ENCODE assay signal across 20 cellular contexts in the genomic region with DNA sequence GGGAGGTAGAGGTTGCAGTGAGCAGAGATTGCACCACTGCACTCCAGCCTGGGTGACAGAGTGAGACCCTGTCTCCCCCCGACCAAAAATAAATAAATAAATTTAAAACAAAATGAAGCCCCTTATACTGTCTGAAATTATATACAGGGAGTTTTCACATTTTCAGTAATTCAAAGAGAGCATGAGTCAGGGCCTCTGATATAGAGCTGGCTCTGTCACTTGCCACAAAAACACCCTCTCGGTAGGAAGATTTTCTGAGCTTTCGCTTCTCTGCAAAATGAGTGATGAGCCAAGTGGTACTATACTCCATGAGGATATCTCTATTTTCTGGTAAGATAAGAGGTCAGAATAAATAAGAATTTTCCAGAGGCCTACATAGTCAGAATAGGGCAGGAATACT.
A peak's percentile ranks its signal among the peaks of the same experiment; 100 is the strongest.
DNase-seq lines count a peak whose midpoint lies in the region; ATAC-seq and TF ChIP-seq lines count a peak whose summit lies in the region.
"Had no signal": no experiment of that assay in that cellular context is flagged by ENCODE, and none has a peak within 500 bp of the region (broad histone marks: within the 10 kb centered on the region; RNA-seq: fewer than 3 reads in every experiment).

No MANE protein-coding gene starts in this region.

- DNase-seq in activated CD4-positive, CD25-positive, alpha-beta regulatory T cell (lab: John Stamatoyannopoulos, UW), result no peak
- no peak for DNase-seq in activated T-cell treated with anti-CD3 and anti-CD28 coated beads, Interleukin-2, amount 50 U/mL, for 72 hours
- no peak for DNase-seq in activated T-cell treated with anti-CD3 and anti-CD28 coated beads, Interleukin-2, amount 50 U/mL, for 48 hours
- DNase-seq in uterus, result no peak
- no peak for DNase-seq in DMS53 (lab: John Stamatoyannopoulos, UW)
- no peak for DNase-seq in dermis blood vessel endothelial cell
- DNase-seq: ACHN; AML-193; BE2C; CD4-positive, alpha-beta T cell; CD8-positive, alpha-beta memory T cell; DND-41; GM23248; H7; HCEC 1CT had no signal

- H3K4me3 Mint-ChIP-seq in activated T-cell treated with anti-CD3 and anti-CD28 coated beads, Interleukin-2, amount 50 U/mL, for 72 hours, result peak overlapping the region in 1 of 2 donors; percentile 19
- peak overlapping the region; percentile 4 for H3K4me3 Mint-ChIP-seq in activated T-helper 17 cell treated with anti-CD3 and anti-CD28 coated beads, Interleukin-2, amount 50 U/mL, for 72 hours
- H3K4me3 Mint-ChIP-seq: CD14-positive monocyte; CD4-positive, alpha-beta T cell; CD8-positive, alpha-beta memory T cell had no signal

- H3K9me3 ChIP-seq in uterus, result no peaks in the 10 kb centered on the region
- H3K9me3 ChIP-seq: BE2C had no signal

- peaks cover 3 to 9% of the 10 kb centered on the region in 2 donors for H3K36me3 Mint-ChIP-seq in activated T-cell treated with anti-CD3 and anti-CD28 coated beads, Interleukin-2, amount 50 U/mL, for 72 hours (ENCODE audit: insufficient read depth in 2 of 2)
- no peaks in the 10 kb centered on the region for H3K36me3 Mint-ChIP-seq in activated T-helper 17 cell treated with anti-CD3 and anti-CD28 coated beads, Interleukin-2, amount 50 U/mL, for 72 hours (ENCODE audit: low read depth)
- H3K36me3 Mint-ChIP-seq: CD14-positive monocyte; CD8-positive, alpha-beta memory T cell had no signal

- H3K4me1 ChIP-seq in uterus, result peaks cover 4 to 12% of the 10 kb centered on the region in 2 donors
- H3K4me1 ChIP-seq: BE2C had no signal

- peak; percentile 60 to 67 for ATAC-seq in activated CD4-positive, CD25-positive, alpha-beta regulatory T cell treated with anti-CD3 and anti-CD28 coated beads, Interleukin-2, amount 50 U/mL, for 24 hours
- peak; percentile 61 to 65 for ATAC-seq in activated T-cell treated with anti-CD3 and anti-CD28 coated beads, Interleukin-2, amount 50 U/mL, for 72 hours (replicated peaks in 1 of 2)
- ATAC-seq in activated T-helper 17 cell treated with anti-CD3 and anti-CD28 coated beads, Interleukin-2, amount 50 U/mL, for 72 hours (replicated peaks), result peak; percentile 68

- TF ChIP-seq POLR2A in uterus (IDR thresholded peaks at IDR 0.05), result no peak

- no peak for TF ChIP-seq CTCF in uterus (IDR thresholded peaks at IDR 0.05)

- intact Hi-C loops in uterus (cut with DNase I; ENCODE audit: low total_unique reads), result no loop called here

- H3K27me3 ChIP-seq in uterus, result no peaks in the 10 kb centered on the region
- H3K27me3 ChIP-seq: BE2C; BLaER1 treated with 17β-estradiol and CSF1 and Interleukin-3, amounts not matched to agents 10 nM and 100 nM had no signal

- no peak overlapping the region for H3K4me3 ChIP-seq in uterus
- H3K4me3 ChIP-seq: BLaER1 treated with 17β-estradiol and CSF1 and Interleukin-3, amounts not matched to agents 10 nM and 100 nM; GM23248 had no signal

- peaks cover 1 to 4% of the 10 kb centered on the region in 2 donors for H3K9me3 Mint-ChIP-seq in activated T-cell treated with anti-CD3 and anti-CD28 coated beads, Interleukin-2, amount 50 U/mL, for 72 hours
- H3K9me3 Mint-ChIP-seq in activated T-helper 17 cell treated with anti-CD3 and anti-CD28 coated beads, Interleukin-2, amount 50 U/mL, for 72 hours, result no peaks in the 10 kb centered on the region
- H3K9me3 Mint-ChIP-seq: CD4-positive, alpha-beta T cell had no signal

- peak overlapping the region; percentile 7 to 84 for H3K27ac ChIP-seq in uterus
- H3K27ac ChIP-seq: 22Rv1; BLaER1 treated with 17β-estradiol and CSF1 and Interleukin-3, amounts not matched to agents 10 nM and 100 nM; GM23248 had no signal

- peak overlapping the region; percentile 44 for H3K27ac Mint-ChIP-seq in activated T-cell treated with anti-CD3 and anti-CD28 coated beads, Interleukin-2, amount 50 U/mL, for 72 hours
- no peak overlapping the region for H3K27ac Mint-ChIP-seq in activated T-helper 17 cell treated with anti-CD3 and anti-CD28 coated beads, Interleukin-2, amount 50 U/mL, for 72 hours
- H3K27ac Mint-ChIP-seq: CD14-positive monocyte; CD4-positive, alpha-beta T cell; CD8-positive, alpha-beta memory T cell had no signal

- H3K4me1 Mint-ChIP-seq in activated T-cell treated with anti-CD3 and anti-CD28 coated beads, Interleukin-2, amount 50 U/mL, for 72 hours (ENCODE audit: low read depth), result peaks cover 44% of the 10 kb centered on the region
- H3K4me1 Mint-ChIP-seq in activated T-helper 17 cell treated with anti-CD3 and anti-CD28 coated beads, Interleukin-2, amount 50 U/mL, for 72 hours, result peaks cover 20% of the 10 kb centered on the region

- H3K36me3 ChIP-seq in uterus, result no peaks in the 10 kb centered on the region
- H3K36me3 ChIP-seq: BE2C; BLaER1 treated with 17β-estradiol and CSF1 and Interleukin-3, amounts not matched to agents 10 nM and 100 nM had no signal

- H3K27me3 Mint-ChIP-seq in activated T-cell treated with anti-CD3 and anti-CD28 coated beads, Interleukin-2, amount 50 U/mL, for 72 hours (ENCODE audit: low read depth), result no peaks in the 10 kb centered on the region
- H3K27me3 Mint-ChIP-seq in activated T-helper 17 cell treated with anti-CD3 and anti-CD28 coated beads, Interleukin-2, amount 50 U/mL, for 72 hours, result no peaks in the 10 kb centered on the region
- H3K27me3 Mint-ChIP-seq: CD4-positive, alpha-beta T cell; CD8-positive, alpha-beta memory T cell had no signal
